23 cellular contexts compared by ENCODE assay signal in the genomic region with DNA sequence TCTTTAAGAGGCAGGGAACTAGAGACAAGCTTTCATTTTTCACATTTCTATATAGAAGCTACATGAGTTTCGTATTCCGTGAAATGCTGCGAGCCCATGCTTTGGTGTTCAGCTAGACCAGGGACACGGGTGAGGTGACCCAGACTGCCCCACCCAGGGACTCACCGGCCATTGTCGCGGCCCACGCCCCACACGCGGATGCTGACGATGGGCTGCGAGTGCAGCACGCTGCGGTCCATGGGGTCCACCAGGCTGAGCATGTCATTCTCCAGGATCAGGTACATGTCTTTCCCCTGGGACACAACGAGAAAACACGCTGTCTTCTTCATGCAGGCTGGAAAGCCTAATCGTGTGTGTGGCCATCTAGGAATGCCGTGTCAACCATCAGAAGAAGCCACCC.
"Had no signal": no experiment of that assay in that cellular context is flagged by ENCODE, and none has a peak within 500 bp of the region (broad histone marks: within the 10 kb centered on the region; RNA-seq: fewer than 3 reads in every experiment).

No MANE protein-coding gene starts in this region.

- H3K27ac ChIP-seq: colonic mucosa, epithelial cell of prostate, esophagus squamous epithelium, gastrocnemius medialis, heart right ventricle, left lung, lower lobe of right lung had no signal

- H3K4me1 ChIP-seq: colonic mucosa, esophagus squamous epithelium, gastrocnemius medialis, left lung, lower lobe of right lung had no signal

- H3K27me3 ChIP-seq: colonic mucosa, esophagus squamous epithelium, gastrocnemius medialis, heart right ventricle, left lung had no signal

- H3K4me3 Mint-ChIP-seq: dendritic cell treated with granulocyte-macrophage colony-stimulating factor and Interleukin-4, amounts not matched to agents 40 ng/mL and 50 ng/mL, for 4 days; effector memory CD8-positive, alpha-beta T cell; endodermal cell; memory B cell had no signal

- ATAC-seq: effector memory CD8-positive, alpha-beta T cell; esophagus mucosa; gastrocnemius medialis; heart right ventricle; left cardiac atrium; left lung; left ventricle myocardium superior; lower lobe of right lung had no signal

- H3K36me3 ChIP-seq: colonic mucosa, gastrocnemius medialis had no signal

- DNase-seq: colonic mucosa; cortex of kidney; effector CD8-positive, alpha-beta T cell; effector memory CD8-positive, alpha-beta T cell; endodermal cell; erythroblast; esophagus squamous epithelium; foreskin fibroblast; foreskin melanocyte; gastrocnemius medialis; glutamatergic neuron; heart right ventricle; hippocampal formation; left cardiac atrium; left lung; left ventricle myocardium superior; lower lobe of right lung; mesendoderm; midbrain had no signal

- H3K9me3 ChIP-seq: colonic mucosa, esophagus squamous epithelium, gastrocnemius medialis, heart right ventricle, left lung, lower lobe of right lung had no signal

- H3K9me3 Mint-ChIP-seq: dendritic cell treated with granulocyte-macrophage colony-stimulating factor and Interleukin-4, amounts not matched to agents 40 ng/mL and 50 ng/mL, for 4 days; effector memory CD8-positive, alpha-beta T cell; endodermal cell; memory B cell had no signal

- H3K27ac Mint-ChIP-seq: dendritic cell treated with granulocyte-macrophage colony-stimulating factor and Interleukin-4, amounts not matched to agents 40 ng/mL and 50 ng/mL, for 4 days; endodermal cell; memory B cell had no signal

- H3K36me3 Mint-ChIP-seq: memory B cell had no signal

- H3K4me1 Mint-ChIP-seq: endodermal cell, memory B cell had no signal

- H3K27me3 Mint-ChIP-seq: memory B cell had no signal

- H3K4me3 ChIP-seq: colonic mucosa, esophagus squamous epithelium, gastrocnemius medialis, heart right ventricle, left lung, lower lobe of right lung had no signal
